In the genomic region with DNA sequence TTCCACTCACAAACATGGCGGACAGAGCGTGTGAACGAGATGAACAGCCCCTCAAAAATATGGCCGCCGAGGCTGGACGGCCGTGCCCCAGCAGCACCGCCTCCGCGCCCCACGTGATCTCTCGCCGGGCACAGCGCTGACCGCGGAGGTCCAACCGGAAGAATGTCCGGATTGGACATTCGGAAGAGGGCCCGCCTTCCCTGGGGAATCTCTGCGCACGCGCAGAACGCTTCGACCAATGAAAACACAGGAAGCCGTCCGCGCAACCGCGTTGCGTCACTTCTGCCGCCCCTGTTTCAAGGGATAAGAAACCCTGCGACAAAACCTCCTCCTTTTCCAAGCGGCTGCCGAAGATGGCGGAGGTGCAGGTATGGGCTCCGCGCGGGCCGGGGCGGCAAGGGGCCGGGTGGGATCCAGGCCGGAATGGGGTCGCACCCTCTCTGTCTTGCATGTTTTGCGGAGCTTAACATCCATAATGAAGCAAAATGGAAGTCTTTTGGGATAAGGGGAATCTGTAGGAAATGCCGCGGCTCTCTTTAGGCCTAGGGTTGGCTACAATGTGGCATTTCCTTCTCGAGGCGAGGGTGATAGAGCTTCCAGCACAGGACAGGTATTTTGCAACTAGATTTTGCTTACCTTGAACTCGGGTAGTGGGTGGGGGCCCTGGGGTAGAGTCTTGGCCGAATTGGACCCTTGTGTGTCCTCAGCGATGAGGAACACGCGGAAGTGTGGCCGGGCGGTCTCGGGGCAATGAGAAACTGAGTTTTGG, we compare ENCODE assay signal across 8 cellular contexts. TPM values are rescaled to one million over a fixed set of nuclear protein-coding genes. Genes with fewer than 3 reads are reported as not detected.
DNase-seq lines count a peak whose midpoint lies in the region; ATAC-seq and TF ChIP-seq lines count a peak whose summit lies in the region.

A gene (plus strand): TSS at position 332 of the 769 bp plus-strand sequence. CDS start 22 bp downstream, at position 354.

- H3K4me2 ChIP-seq in fibroblast of lung (ENCODE audit: extremely low read depth, insufficient read depth, low read length), result peak within 1 kb of the TSS; percentile 86

- H3K36me3 ChIP-seq in fibroblast of lung (ENCODE audit: control insufficient read depth, insufficient read depth, low read length), result peaks cover 27% of the 10 kb centered on the region
- peaks cover 23 to 73% (median 40%) of the 10 kb centered on the region in 3 experiments for H3K36me3 ChIP-seq in naive thymus-derived CD4-positive, alpha-beta T cell (ENCODE audit: control insufficient read depth in 2 of 3, insufficient read depth in 3 of 3, low read length in 3 of 3)

- H3K9ac ChIP-seq in fibroblast of lung (ENCODE audit: insufficient read depth, low read length), result peak within 1 kb of the TSS; percentile 83

- H3K79me2 ChIP-seq in fibroblast of lung (ENCODE audit: control insufficient read depth, insufficient read depth, low read length), result peaks cover 40% of the 10 kb centered on the region

- peak within 1 kb of the TSS; percentile 99 for H3K27ac Mint-ChIP-seq in activated T-helper 17 cell treated with anti-CD3 and anti-CD28 coated beads, Interleukin-2, amount 50 U/mL, for 72 hours
- H3K27ac Mint-ChIP-seq in naive thymus-derived CD4-positive, alpha-beta T cell, result peak within 1 kb of the TSS; percentile 89 to 99 (median 96)
- H3K27ac Mint-ChIP-seq in stimulated activated naive B cell treated with anti-CD40 and anti-IgM and Interleukin-4, amounts not matched to agents 10 μg/mL and 1 μg/mL and 100 μg/mL, for 72 hours, result peak within 1 kb of the TSS; percentile 100

- H2AFZ ChIP-seq in fibroblast of lung (ENCODE audit: low read length), result peak within 1 kb of the TSS; percentile 49

- peaks cover 93% of the 10 kb centered on the region for H3K36me3 Mint-ChIP-seq in activated T-helper 17 cell treated with anti-CD3 and anti-CD28 coated beads, Interleukin-2, amount 50 U/mL, for 72 hours (ENCODE audit: low read depth)
- peaks cover 7 to 50% (median 26%) of the 10 kb centered on the region in 5 donors for H3K36me3 Mint-ChIP-seq in naive thymus-derived CD4-positive, alpha-beta T cell
- peaks cover 50 to 56% of the 10 kb centered on the region in 2 donors for H3K36me3 Mint-ChIP-seq in stimulated activated naive B cell treated with anti-CD40 and anti-IgM and Interleukin-4, amounts not matched to agents 10 μg/mL and 1 μg/mL and 100 μg/mL, for 72 hours

- no peaks in the 10 kb centered on the region for H3K27me3 Mint-ChIP-seq in activated T-helper 17 cell treated with anti-CD3 and anti-CD28 coated beads, Interleukin-2, amount 50 U/mL, for 72 hours
- peaks cover 0 to 9% (median 0%) of the 10 kb centered on the region in 5 donors for H3K27me3 Mint-ChIP-seq in naive thymus-derived CD4-positive, alpha-beta T cell
- no peaks in the 10 kb centered on the region for H3K27me3 Mint-ChIP-seq in stimulated activated naive B cell treated with anti-CD40 and anti-IgM and Interleukin-4, amounts not matched to agents 10 μg/mL and 1 μg/mL and 100 μg/mL, for 72 hours

- POLR2A ChIA-PET in RWPE1 (lab: Yijun Ruan, JAX; ENCODE audit: low non-redundant PET), result interaction anchor here (0.8 to 0.9 kb wide), 2 partner anchors 8 to 36 kb away, joined by 4 read pairs; a partner anchor contains a TSS
- POLR2A ChIA-PET in naive thymus-derived CD4-positive, alpha-beta T cell (lab: Charles Lee), result interaction anchor here (0.7 to 3.0 kb wide), 26 partner anchors 9 to 390 kb away, joined by 3 to 36 read pairs (median 4); a partner anchor contains a TSS

- peaks cover 4% of the 10 kb centered on the region for H4K20me1 ChIP-seq in fibroblast of lung (ENCODE audit: control insufficient read depth, extremely low read depth, insufficient read depth, low read length)

- no peaks in the 10 kb centered on the region for H3K9me3 ChIP-seq in fibroblast of lung (ENCODE audit: control insufficient read depth, insufficient read depth, low read depth, low read length)
- H3K9me3 ChIP-seq in naive thymus-derived CD4-positive, alpha-beta T cell (ENCODE audit: control insufficient read depth in 2 of 3, low read length in 3 of 3), result no peaks in the 10 kb centered on the region

- no peak for TF ChIP-seq CTCF in LNCaP clone FGC (IDR thresholded peaks at IDR 0.05; ENCODE audit: control insufficient read depth, extremely low read depth, insufficient read depth)
- no peak for TF ChIP-seq CTCF in RWPE1 (conservative IDR thresholded peaks at IDR 0.05; ENCODE audit: low read depth)
- TF ChIP-seq CTCF in fibroblast of lung (conservative IDR thresholded peaks at IDR 0.05 in 1 of 2, IDR thresholded peaks at IDR 0.05 in 1 of 2; ENCODE audit: low read depth in 1 of 2, low read length in 2 of 2), result no peak

- H3K4me3 ChIP-seq in LNCaP clone FGC (ENCODE audit: low read depth, low read length), result peak within 1 kb of the TSS; percentile 71
- H3K4me3 ChIP-seq in fibroblast of lung (replicated peaks in 1 of 4; ENCODE audit: control extremely low read depth in 1 of 4, insufficient read depth in 1 of 4, low read depth in 3 of 4, low read length in 4 of 4), result peak within 1 kb of the TSS; percentile 77 to 95 (median 85)
- H3K4me3 ChIP-seq in naive thymus-derived CD4-positive, alpha-beta T cell (ENCODE audit: low read length), result peak within 1 kb of the TSS; percentile 100

- ATAC-seq in activated T-helper 17 cell treated with anti-CD3 and anti-CD28 coated beads, Interleukin-2, amount 50 U/mL, for 72 hours (replicated peaks), result peak; percentile 94
- peak; percentile 94 for ATAC-seq in naive thymus-derived CD4-positive, alpha-beta T cell
- ATAC-seq in stimulated activated naive B cell treated with anti-CD40 and anti-IgM and Interleukin-4, amounts not matched to agents 10 μg/mL and 1 μg/mL and 100 μg/mL, for 72 hours (replicated peaks), result peak; percentile 90 to 95

- DNase-seq in Daoy (ENCODE audit: low read depth) (peak; percentile 100), GOT3 (lab: John Stamatoyannopoulos, UW) (peak; percentile 98), LNCaP clone FGC (ENCODE audit: low read depth) (peak; percentile 97), RWPE1 (ENCODE audit: low spot score) (peak; percentile 98), fibroblast of lung (ENCODE audit: low read depth in 2 of 2) (peak; percentile 97 to 100)
- peak; percentile 97 to 99 (median 99) for DNase-seq in naive thymus-derived CD4-positive, alpha-beta T cell
- DNase-seq in stimulated activated naive B cell treated with anti-CD40 and anti-IgM and Interleukin-4, amounts not matched to agents 10 μg/mL and 1 μg/mL and 100 μg/mL, for 72 hours, result peak; percentile 100

- H3K4me1 Mint-ChIP-seq in activated T-helper 17 cell treated with anti-CD3 and anti-CD28 coated beads, Interleukin-2, amount 50 U/mL, for 72 hours, result peaks cover 3% of the 10 kb centered on the region
- H3K4me1 Mint-ChIP-seq in naive thymus-derived CD4-positive, alpha-beta T cell, result peaks cover 27 to 52% (median 42%) of the 10 kb centered on the region in 7 donors
- peaks cover 20 to 52% of the 10 kb centered on the region in 2 donors for H3K4me1 Mint-ChIP-seq in stimulated activated naive B cell treated with anti-CD40 and anti-IgM and Interleukin-4, amounts not matched to agents 10 μg/mL and 1 μg/mL and 100 μg/mL, for 72 hours

- H3K4me1 ChIP-seq in fibroblast of lung (ENCODE audit: control insufficient read depth, extremely low read depth, insufficient read depth, low read length), result peaks cover 10% of the 10 kb centered on the region
- peaks cover 19 to 26% of the 10 kb centered on the region in 2 donors for H3K4me1 ChIP-seq in naive thymus-derived CD4-positive, alpha-beta T cell (ENCODE audit: control insufficient read depth in 2 of 2, insufficient read depth in 2 of 2, low read length in 2 of 2)

- H3K27ac ChIP-seq in RWPE1 (peak within 1 kb of the TSS; percentile 88), fibroblast of lung (ENCODE audit: insufficient read depth, low read length) (peak within 1 kb of the TSS; percentile 90)
- H3K27ac ChIP-seq in naive thymus-derived CD4-positive, alpha-beta T cell (ENCODE audit: low read depth, low read length), result peak within 1 kb of the TSS; percentile 92

- H3K27me3 ChIP-seq in fibroblast of lung (ENCODE audit: control insufficient read depth, insufficient read depth, low read length), result no peaks in the 10 kb centered on the region
- no peaks in the 10 kb centered on the region for H3K27me3 ChIP-seq in naive thymus-derived CD4-positive, alpha-beta T cell (ENCODE audit: control insufficient read depth in 2 of 2, insufficient read depth in 2 of 2, low read length in 2 of 2)

- CTCF ChIA-PET in RWPE1 (lab: Yijun Ruan, JAX), result interaction anchor here (0.6 kb wide), 2 partner anchors 15 to 134 kb away, joined by 4 read pairs; no protein-coding TSS in a partner anchor
- CTCF ChIA-PET in naive thymus-derived CD4-positive, alpha-beta T cell (lab: Charles Lee), result interaction anchor here (0.5 to 1.1 kb wide), 2 partner anchors 16 to 708 kb away, joined by 3 read pairs; no protein-coding TSS in a partner anchor

- intact Hi-C loops in naive thymus-derived CD4-positive, alpha-beta T cell (cut with micrococcal nuclease), result loop anchor here (1.0 kb wide), 6 partner anchors 9 to 279 kb away; a partner anchor contains a TSS

- no peaks in the 10 kb centered on the region for H3K9me3 Mint-ChIP-seq in activated T-helper 17 cell treated with anti-CD3 and anti-CD28 coated beads, Interleukin-2, amount 50 U/mL, for 72 hours
- peaks cover 0 to 12% (median 0%) of the 10 kb centered on the region in 11 donors for H3K9me3 Mint-ChIP-seq in naive thymus-derived CD4-positive, alpha-beta T cell
- no peaks in the 10 kb centered on the region for H3K9me3 Mint-ChIP-seq in stimulated activated naive B cell treated with anti-CD40 and anti-IgM and Interleukin-4, amounts not matched to agents 10 μg/mL and 1 μg/mL and 100 μg/mL, for 72 hours

- peak within 1 kb of the TSS; percentile 98 for H3K4me3 Mint-ChIP-seq in activated T-helper 17 cell treated with anti-CD3 and anti-CD28 coated beads, Interleukin-2, amount 50 U/mL, for 72 hours
- peak within 1 kb of the TSS; percentile 95 to 99 (median 98) for H3K4me3 Mint-ChIP-seq in naive thymus-derived CD4-positive, alpha-beta T cell
- H3K4me3 Mint-ChIP-seq in stimulated activated naive B cell treated with anti-CD40 and anti-IgM and Interleukin-4, amounts not matched to agents 10 μg/mL and 1 μg/mL and 100 μg/mL, for 72 hours, result peak within 1 kb of the TSS; percentile 96 to 97

RNA-seq across cellular contexts. Expression of the gene that starts here (rescaled TPM):
- 2,661 and 3,645 TPM in 2 replicates for total RNA-seq in Daoy (2014; rRNA removed; shearing (Covaris generic))
- 1,000 to 10,000 TPM; 3,905 to 4,763 TPM for total RNA-seq in activated T-helper 17 cell treated with anti-CD3 and anti-CD28 coated beads, Interleukin-2, amount 50 U/mL, for 72 hours
- 3,385 and 5,250 TPM in 2 replicates for total RNA-seq in fibroblast of lung
- 1,345 and 1,418 TPM in 2 replicates for polyA plus RNA-seq in fibroblast of lung
- polyA plus RNA-seq in fibroblast of lung (2012), result 3,489 and 4,000 TPM in 2 replicates
- polyA minus RNA-seq in fibroblast of lung (ENCODE audit: low replicate concordance), result 3,123 and 3,213 TPM in 2 replicates
- total RNA-seq in naive thymus-derived CD4-positive, alpha-beta T cell, result 1,000 to 10,000 TPM; 2,467 to 6,044 (median 5,762) TPM
- 1,000 to 10,000 TPM; 3,356 to 4,438 TPM for polyA plus RNA-seq in naive thymus-derived CD4-positive, alpha-beta T cell

Comparison
In these comparisons a context has a peak if more than half of its experiments do, and no peak if none do; other contexts are left out.
1. Peak in every context shown above with its lines: DNase-seq, ATAC-seq, H3K4me3 ChIP-seq and H3K27ac ChIP-seq.